8 cellular contexts compared by ENCODE assay signal in genomic region chr4:10403633-10404445, GRCh38. TPM values are rescaled to one million over a fixed set of nuclear protein-coding genes. Genes with fewer than 3 reads are reported as not detected.
DNase-seq lines count a peak whose midpoint lies in the region; ATAC-seq, FAIRE-seq and TF ChIP-seq lines count a peak whose summit lies in the region.

No MANE protein-coding gene starts in this region.

- intact Hi-C loops in IMR-90 (cut with micrococcal nuclease) (loop anchor here (1.0 kb wide), 3 partner anchors 239 to 386 kb away; no protein-coding TSS in a partner anchor), heart right ventricle (cut with DNase I) (loop anchor here (1.0 to 10.0 kb wide), 13 partner anchors 15 to 637 kb away; no protein-coding TSS in a partner anchor)

- peak; percentile 77 for ATAC-seq in IMR-90 (ENCODE audit: low read depth)
- ATAC-seq in heart right ventricle, result peak in 4 of 8 donors; percentile 56 to 67 (median 63)
- no peak for ATAC-seq in HG03442 (IDR thresholded peaks at IDR 0.05; ENCODE audit: unreplicated experiment)
- ATAC-seq in HG02970 (IDR thresholded peaks at IDR 0.05; ENCODE audit: low FRiP score, unreplicated experiment), result no peak

- H3K4ac ChIP-seq in IMR-90 (ENCODE audit: low read depth, low read length), result no peak overlapping the region

- TF ChIP-seq POLR2A in IMR-90 (IDR thresholded peaks at IDR 0.05; ENCODE audit: low read depth, low read length), result no peak

- H2AFZ ChIP-seq in IMR-90 (replicated peaks; ENCODE audit: low read length, poor library complexity), result no peak overlapping the region

- H2BK15ac ChIP-seq in IMR-90 (ENCODE audit: low read depth, low read length), result no peak overlapping the region

- in situ Hi-C loops in IMR-90 (cut with MboI; ENCODE audit: low sequenced_read_pairs), result loop anchor here (5.0 kb wide), 1 partner anchor 237 kb away; no protein-coding TSS in a partner anchor

- no peaks in the 10 kb centered on the region for H3K9me1 ChIP-seq in IMR-90 (ENCODE audit: insufficient read depth, low read length)

- H4K20me1 ChIP-seq in IMR-90 (ENCODE audit: insufficient read depth, low read length), result no peaks in the 10 kb centered on the region

- H4K5ac ChIP-seq in IMR-90 (ENCODE audit: low read depth, low read length), result no peak overlapping the region

- no peak overlapping the region for H3K18ac ChIP-seq in IMR-90 (ENCODE audit: low read depth, low read length)

- H3K23ac ChIP-seq in IMR-90 (ENCODE audit: low read depth, low read length), result no peak overlapping the region

- H3K4me3 ChIP-seq in IMR-90 (ENCODE audit: insufficient read depth, low read depth, low read length) (no peak overlapping the region), heart right ventricle (no peak overlapping the region), small intestine (ENCODE audit: low read depth in 1 of 2, low read length in 2 of 2) (no peak overlapping the region)

- no peak overlapping the region for H2AK9ac ChIP-seq in IMR-90 (replicated peaks; ENCODE audit: low read depth, low read length, poor library complexity)

- no peaks in the 10 kb centered on the region for H3K79me1 ChIP-seq in IMR-90 (ENCODE audit: low read depth in 1 of 2, low read length in 2 of 2)

- POLR2A ChIA-PET in IMR-90 (lab: Charles Lee; ENCODE audit: unreplicated experiment), result no interaction called here

- H3K27ac ChIP-seq in IMR-90 (ENCODE audit: insufficient read depth, low read length) (no peak overlapping the region), heart right ventricle (no peak overlapping the region), small intestine (ENCODE audit: low read depth in 1 of 2, low read length in 1 of 2) (no peak overlapping the region)

- no peak overlapping the region for H3K56ac ChIP-seq in IMR-90 (ENCODE audit: extremely low read depth, insufficient read depth, low read length)

- no peak for FAIRE-seq in small intestine (lab: Jason Lieb, UNC)

- H2BK20ac ChIP-seq in IMR-90 (ENCODE audit: low read depth, low read length), result no peak overlapping the region

- H3K4me1 ChIP-seq in IMR-90 (ENCODE audit: control insufficient read depth, insufficient read depth, low read length), result no peaks in the 10 kb centered on the region
- peaks cover 0 to 10% (median 0%) of the 10 kb centered on the region in 9 donors for H3K4me1 ChIP-seq in heart right ventricle
- no peaks in the 10 kb centered on the region for H3K4me1 ChIP-seq in small intestine (ENCODE audit: control insufficient read depth in 2 of 2, insufficient read depth in 1 of 2, low read depth in 1 of 2, low read length in 1 of 2)

- no CpG with 5 or more reads among the region's 6 CpGs for WGBS in IMR-90 (ENCODE audit: extremely low coverage in 2 of 2, insufficient read length in 1 of 2), 2 experiments
- 63 to 68% methylated on average over 6 of the region's 6 CpGs for WGBS in heart right ventricle, 2 donors
- WGBS in small intestine, 3 donors, result 69 to 71% (median 69%) methylated on average over 6 of the region's 6 CpGs

- H2AK5ac ChIP-seq in IMR-90 (ENCODE audit: low read depth, low read length), result no peak overlapping the region

- TF ChIP-seq CTCF in IMR-90 (conservative IDR thresholded peaks at IDR 0.05; ENCODE audit: low read depth, low read length) (peak; percentile 55), heart right ventricle (IDR thresholded peaks at IDR 0.05) (peak in 8 of 9 donors; percentile 19 to 70 (median 59))

- no peaks in the 10 kb centered on the region for H3K9me3 ChIP-seq in IMR-90 (ENCODE audit: control insufficient read depth, insufficient read depth, low read length)
- H3K9me3 ChIP-seq in heart right ventricle, result no peaks in the 10 kb centered on the region
- H3K9me3 ChIP-seq in small intestine (ENCODE audit: control insufficient read depth, low read depth), result no peaks in the 10 kb centered on the region

- peak; percentile 65 for DNase-seq in DMS53 (lab: John Stamatoyannopoulos, UW)
- peak; percentile 30 for DNase-seq in IMR-90
- peak; percentile 52 for DNase-seq in SW480 (ENCODE audit: low spot score)
- peak in 1 of 2 donors; percentile 11 for DNase-seq in heart right ventricle
- DNase-seq in small intestine, result peak; percentile 55
- DNase-seq in GOT3 (lab: John Stamatoyannopoulos, UW), result no peak

- no peak overlapping the region for H4K91ac ChIP-seq in IMR-90 (ENCODE audit: insufficient read depth, low read depth, low read length)

- H3K36me3 ChIP-seq in IMR-90 (ENCODE audit: control insufficient read depth, insufficient read depth, low read length), result no peaks in the 10 kb centered on the region
- no peaks in the 10 kb centered on the region for H3K36me3 ChIP-seq in heart right ventricle
- H3K36me3 ChIP-seq in small intestine (ENCODE audit: control insufficient read depth in 2 of 2, insufficient read depth in 2 of 2, low read length in 2 of 2), result no peaks in the 10 kb centered on the region

- peak; percentile 61 for TF ChIP-seq RAD21 in IMR-90 (IDR thresholded peaks at IDR 0.05; ENCODE audit: low read length)

- no peak overlapping the region for H4K8ac ChIP-seq in IMR-90 (ENCODE audit: low read depth in 2 of 2, low read length in 2 of 2)

- no peak overlapping the region for H2BK120ac ChIP-seq in IMR-90 (ENCODE audit: low read depth, low read length)

- no peak overlapping the region for H3K14ac ChIP-seq in IMR-90 (replicated peaks; ENCODE audit: low read depth, low read length)

- BruUV-seq in IMR-90 (replicated peaks; lab: Mats Ljungman, UMichigan), result no TSS peak

- no peak overlapping the region for H3K9ac ChIP-seq in IMR-90 (ENCODE audit: low read depth, low read length)

- H2BK5ac ChIP-seq in IMR-90 (ENCODE audit: low read depth, low read length, poor library complexity, severe bottlenecking), result no peak overlapping the region

- dilution Hi-C loops in IMR-90 (cut with HindIII; ENCODE audit: low sequenced_read_pairs, unreplicated experiment), result loop anchor here (25.0 kb wide), 1 partner anchor 242 kb away; no protein-coding TSS in a partner anchor

- CTCF ChIA-PET in IMR-90 (lab: Yijun Ruan, JAX), result interaction anchor here (0.9 to 1.4 kb wide), 4 partner anchors 9 to 245 kb away, joined by 3 to 5 read pairs (median 4); no protein-coding TSS in a partner anchor

- no peaks in the 10 kb centered on the region for H3K27me3 ChIP-seq in IMR-90 (ENCODE audit: control insufficient read depth, insufficient read depth, low read length)
- H3K27me3 ChIP-seq in heart right ventricle, result no peaks in the 10 kb centered on the region
- H3K27me3 ChIP-seq in small intestine (ENCODE audit: control insufficient read depth in 2 of 2, insufficient read depth in 2 of 2, low read length in 2 of 2), result no peaks in the 10 kb centered on the region

- no peak overlapping the region for H3K4me2 ChIP-seq in IMR-90 (ENCODE audit: low read depth, low read length)

TF ChIP-seq in IMR-90, 13 proteins besides CTCF, POLR2A, EP300 and RAD21:
- no peak for TF ChIP-seq FOS (IDR thresholded peaks at IDR 0.05; ENCODE audit: low read depth, low read length)
- no peak for TF ChIP-seq MAZ (IDR thresholded peaks at IDR 0.05; ENCODE audit: borderline replicate concordance, low read depth, low read length)
- TF ChIP-seq MXI1 (IDR thresholded peaks at IDR 0.05; ENCODE audit: borderline replicate concordance, low read depth, low read length), result no peak
- TF ChIP-seq RFX5 (IDR thresholded peaks at IDR 0.05; ENCODE audit: low read depth, low read length), result no peak
- TF ChIP-seq CEBPB (IDR thresholded peaks at IDR 0.05; ENCODE audit: low read depth, low read length), result no peak
- TF ChIP-seq SMC3 (IDR thresholded peaks at IDR 0.05; ENCODE audit: low read depth, low read length), result peak; percentile 53
- no peak for TF ChIP-seq CHD1 (IDR thresholded peaks at IDR 0.05; ENCODE audit: low read depth, low read length)

RNA-seq across cellular contexts. Expression of gene ZNF518B, which starts 53.4 kb away (rescaled TPM):
- total RNA-seq in IMR-90 (2012; rRNA removed), result 56.4 and 56.8 TPM in 2 replicates
- polyA plus RNA-seq in IMR-90 (2012; rRNA removed), result 5.1 and 7.3 TPM in 2 replicates
- polyA plus RNA-seq in IMR-90 (2012; cell fraction: cytosol; rRNA removed), result 2.5 and 2.7 TPM in 2 replicates
- polyA plus RNA-seq in IMR-90 (2012; cell fraction: nucleus; rRNA removed; ENCODE audit: low replicate concordance), result 2.2 and 8.1 TPM in 2 replicates
- total RNA-seq in heart right ventricle, result 10 to 100 TPM; 18.7 to 28.2 (median 24.4) TPM
- polyA plus RNA-seq in heart right ventricle, result 1 to 10 TPM; 5.2 to 6.9 TPM
- polyA plus RNA-seq in small intestine, result 1 to 10 TPM; 4.3 to 6.3 (median 5.7) TPM
